ENCODE assay signal across 10 cellular contexts in genomic region chr6:112223070-112223861, GRCh38. TPM values are rescaled to one million over a fixed set of nuclear protein-coding genes. Genes with fewer than 3 reads are reported as not detected.
DNase-seq lines count a peak whose midpoint lies in the region; ATAC-seq, FAIRE-seq and TF ChIP-seq lines count a peak whose summit lies in the region.
"Had no signal": no experiment of that assay in that cellular context is flagged by ENCODE, and none has a peak within 500 bp of the region (broad histone marks: within the 10 kb centered on the region; RNA-seq: fewer than 3 reads in every experiment).

No MANE protein-coding gene starts in this region.

- TF ChIP-seq POLR2A in A549 (IDR thresholded peaks at IDR 0.05; ENCODE audit: low read length), result no peak

- POLR2A ChIA-PET in A549 (lab: Yijun Ruan, JAX), result no interaction called here

- no peak overlapping the region for H2AFZ ChIP-seq in osteoblast (ENCODE audit: low read length)

- no peak overlapping the region for H3K4me3 ChIP-seq in A549
- H3K4me3 ChIP-seq in SK-N-MC, result 0 out of 2 replicates have a peak overlapping the region, but pooled peaks have one; percentile 15
- H3K4me3 ChIP-seq in fibroblast of the aortic adventitia (ENCODE audit: low read depth, low read length), result no peak overlapping the region
- no peak overlapping the region for H3K4me3 ChIP-seq in osteoblast (ENCODE audit: insufficient read depth, low read length)

- WGBS in A549 (ENCODE audit: missing lambda C conversion rate), result 48% methylated on average over 3 of the region's 3 CpGs

- CTCF ChIA-PET in A549 (lab: Yijun Ruan, JAX), result no interaction called here

- peak overlapping the region; percentile 38 to 78; a peak in 4 of 6 replicates for H3K27ac ChIP-seq in A549
- H3K27ac ChIP-seq in SK-N-MC, result no peak overlapping the region
- H3K27ac ChIP-seq in osteoblast (ENCODE audit: low read depth, low read length), result peak overlapping the region; percentile 93

- no peak for TF ChIP-seq EP300 in A549 (IDR thresholded peaks at IDR 0.05)

- no peak for FAIRE-seq in A549 (lab: Jason Lieb, UNC)

- ATAC-seq in A549, result no peak; a peak in 2 of 6 replicates
- ATAC-seq in HG02759 (IDR thresholded peaks at IDR 0.05; ENCODE audit: unreplicated experiment), result no peak
- ATAC-seq in GM19452 (IDR thresholded peaks at IDR 0.05; ENCODE audit: unreplicated experiment), result no peak

- no peaks in the 10 kb centered on the region for H3K9me3 ChIP-seq in A549
- H3K9me3 ChIP-seq in SK-N-MC (ENCODE audit: low read depth, low read length), result no peaks in the 10 kb centered on the region
- no peaks in the 10 kb centered on the region for H3K9me3 ChIP-seq in osteoblast (ENCODE audit: low read depth, low read length)

- DNase-seq in A549 (ENCODE audit: low read depth in 1 of 2, low spot score in 1 of 2) (no peak), SK-N-MC (ENCODE audit: low read depth, low spot score) (no peak), fibroblast of the aortic adventitia (ENCODE audit: low read depth) (peak; percentile 96), osteoblast (ENCODE audit: insufficient read length, low spot score, missing footprints) (peak; percentile 89), iPS-NIHi11 (ENCODE audit: low spot score) (no peak)
- no peak for DNase-seq in stimulated activated CD8-positive, alpha-beta memory T cell treated with anti-CD3 and anti-CD28 coated beads, Interleukin-4, amount 100 ng/mL, for 48 hours
- DNase-seq: activated CD4-positive, alpha-beta T cell treated with anti-CD3 and anti-CD28 coated beads, Interleukin-2, amount 50 U/mL, for 4 hours; occipital lobe had no signal

- no peaks in the 10 kb centered on the region for H3K27me3 ChIP-seq in osteoblast (ENCODE audit: insufficient read depth, low read length)

- peaks cover 29% of the 10 kb centered on the region for H3K4me1 ChIP-seq in A549
- H3K4me1 ChIP-seq in osteoblast (ENCODE audit: insufficient read depth, low read length), result peaks cover 90% of the 10 kb centered on the region

- H3K36me3 ChIP-seq in SK-N-MC (ENCODE audit: insufficient read depth, low read length) (no peaks in the 10 kb centered on the region), osteoblast (ENCODE audit: insufficient read depth, low read length) (no peaks in the 10 kb centered on the region)

- TF ChIP-seq CTCF in A549 (IDR thresholded peaks at IDR 0.05) (no peak), fibroblast of the aortic adventitia (IDR thresholded peaks at IDR 0.05; ENCODE audit: insufficient read depth, low read length) (no peak), osteoblast (IDR thresholded peaks at IDR 0.05; ENCODE audit: extremely low read depth, low read depth, low read length) (no peak)

- no peaks in the 10 kb centered on the region for H4K20me1 ChIP-seq in osteoblast (ENCODE audit: insufficient read depth, low read length)

- no peak overlapping the region for H3K9ac ChIP-seq in SK-N-MC (ENCODE audit: insufficient read length)

- peaks cover 43% of the 10 kb centered on the region for H3K79me2 ChIP-seq in osteoblast (ENCODE audit: insufficient read depth, low read length)

- peak overlapping the region; percentile 50 for H3K4me2 ChIP-seq in A549
- H3K4me2 ChIP-seq in osteoblast (ENCODE audit: insufficient read depth, low read length), result peak overlapping the region; percentile 62

- no peak for TF ChIP-seq RAD21 in A549 (conservative IDR thresholded peaks at IDR 0.05 in 1 of 2, IDR thresholded peaks at IDR 0.05 in 1 of 2)

TF ChIP-seq in A549, 52 proteins besides CTCF, POLR2A, EP300 and RAD21:
- TF ChIP-seq CEBPB (IDR thresholded peaks at IDR 0.05), result peak in 1 of 2 experiments; percentile 18; a peak in 1 of 4 replicates
- TF ChIP-seq CBX2 (IDR thresholded peaks at IDR 0.05; ENCODE audit: borderline replicate concordance, low read depth), result no peak
TF ChIP-seq in A549: peak in this region for 1.

RNA-seq across cellular contexts. Expression of gene LAMA4, which starts 31.1 kb away (rescaled TPM):
- 0.93 and 1.0 TPM in 2 replicates for polyA plus RNA-seq in A549 (2011; rRNA removed)
- 0.66 and 0.90 TPM in 2 replicates for polyA plus RNA-seq in A549 (2012; cell fraction: cytosol; rRNA removed)
- polyA plus RNA-seq in A549 (2012; cell fraction: nucleus; rRNA removed), result 1.5 and 1.6 TPM in 2 replicates
- polyA plus RNA-seq in A549 (2017; fragmentation: RNase III; extraction: RNeasy Plus Mini Kit Qiagen cat#74134 plus additional on column Dnase treatment), result 3.1 to 3.7 TPM (median 3.7 TPM) in 3 replicates
- 3.5 and 4.0 TPM in 2 replicates for polyA minus RNA-seq in A549 (2011; rRNA and poly(A)+ RNA removed)
- 306 and 904 TPM in 2 replicates for total RNA-seq in fibroblast of the aortic adventitia (ENCODE audit: low replicate concordance)
- total RNA-seq in osteoblast, result 260 and 456 TPM in 2 replicates

Comparison
In these comparisons a context has a peak if more than half of its experiments do, and no peak if none do; other contexts are left out.
1. DNase-seq: peak in fibroblast of the aortic adventitia (single experiment) and osteoblast (single experiment); none in A549 (0 of 2), SK-N-MC (single experiment), iPS-NIHi11 (single experiment) and stimulated activated CD8-positive, alpha-beta memory T cell treated with anti-CD3 and anti-CD28 coated beads, Interleukin-4, amount 100 ng/mL, for 48 hours (single experiment).